ENCODE assay signal across 12 cellular contexts in genomic region chr9:123111977-123112869, GRCh38.
DNase-seq lines count a peak whose midpoint lies in the region; ATAC-seq, FAIRE-seq and TF ChIP-seq lines count a peak whose summit lies in the region.
"Had no signal": no experiment of that assay in that cellular context is flagged by ENCODE, and none has a peak within 500 bp of the region (broad histone marks: within the 10 kb centered on the region; RNA-seq: fewer than 3 reads in every experiment).

No MANE protein-coding gene starts in this region.

- H3K9me3 ChIP-seq in GM12878 (replicated peaks; ENCODE audit: control insufficient read depth, insufficient read depth, low read length), result no peaks in the 10 kb centered on the region
- H3K9me3 ChIP-seq: breast epithelium had no signal

- no peak overlapping the region; the same call in 1 of the 2 replicates for H3K27ac ChIP-seq in GM12878 (ENCODE audit: control insufficient read depth, insufficient read depth)

- H3K9ac ChIP-seq in GM12878 (ENCODE audit: control insufficient read depth, insufficient read depth, low read length), result no peak overlapping the region

- no TSS peak for BruUV-seq in GM12878 (replicated peaks; lab: Mats Ljungman, UMichigan)

- H4K20me1 ChIP-seq in GM12878 (ENCODE audit: control insufficient read depth, insufficient read depth), result no peaks in the 10 kb centered on the region

- no peak for FAIRE-seq in GM12878 (lab: Jason Lieb, UNC)

- SMC1A ChIA-PET in GM12878 (lab: Charles Lee; ENCODE audit: uncharacterized antibody, unreplicated experiment), result interaction anchor here (1.6 kb wide), 1 partner anchor 237 kb away, joined by 4 read pairs; no protein-coding TSS in a partner anchor

- H3K4me1 ChIP-seq in GM12878 (ENCODE audit: control insufficient read depth, insufficient read depth, low read length), result no peaks in the 10 kb centered on the region
- H3K4me1 ChIP-seq: breast epithelium had no signal

- no peaks in the 10 kb centered on the region for H3K79me2 ChIP-seq in GM12878 (ENCODE audit: control insufficient read depth, insufficient read depth, low read length)

- peaks cover 40 to 43% of the 10 kb centered on the region in 2 experiments for H3K36me3 ChIP-seq in GM12878 (ENCODE audit: control insufficient read depth in 2 of 2, insufficient read depth in 2 of 2, low read length in 1 of 2)
- H3K36me3 ChIP-seq: breast epithelium had no signal

- no peak for TF ChIP-seq EP300 in GM12878 (IDR thresholded peaks at IDR 0.05; ENCODE audit: borderline replicate concordance in 1 of 2, control insufficient read depth in 1 of 2, low read depth in 2 of 2, low read length in 2 of 2)

- 83% methylated on average over 39 of the region's 39 CpGs for WGBS in GM12878 (ENCODE audit: insufficient coverage, insufficient replicate concordance, low lambda C conversion rate, missing lambda C conversion rate)

- no peak for TF ChIP-seq RAD21 in GM12878 (IDR thresholded peaks at IDR 0.05; ENCODE audit: insufficient read depth, low read depth, low read length)

- H3K27me3 ChIP-seq in GM12878 (replicated peaks in 1 of 2; ENCODE audit: control insufficient read depth in 2 of 2, insufficient read depth in 2 of 2, low read length in 1 of 2), result no peaks in the 10 kb centered on the region
- H3K27me3 ChIP-seq: breast epithelium had no signal

- H3K4me2 ChIP-seq in GM12878 (ENCODE audit: control insufficient read depth, insufficient read depth), result no peak overlapping the region

- POLR2A ChIA-PET in GM12878 (lab: Charles Lee), result no interaction called here

- no peak overlapping the region for H2AFZ ChIP-seq in GM12878 (ENCODE audit: control insufficient read depth, low read depth, low read length)

- TF ChIP-seq CTCF in GM12878 (IDR thresholded peaks at IDR 0.05 in 2 of 3, conservative IDR thresholded peaks at IDR 0.05 in 1 of 3; ENCODE audit: control insufficient read depth in 2 of 3, extremely low read depth in 1 of 3, insufficient read depth in 1 of 3, low read depth in 3 of 3, low read length in 3 of 3), result no peak

- intact Hi-C loops in Right ventricle myocardium inferior (cut with DNase I), result loop anchor here (10.0 kb wide), 1 partner anchor 233 kb away; no protein-coding TSS in a partner anchor
- intact Hi-C loops in cardiac septum (cut with DNase I), result loop anchor here (10.0 kb wide), 1 partner anchor 233 kb away; no protein-coding TSS in a partner anchor
- intact Hi-C loops in GM12878 (cut with micrococcal nuclease; ENCODE audit: unreplicated experiment), result no loop called here

- no peak overlapping the region for H3K4me3 ChIP-seq in GM12878
- H3K4me3 ChIP-seq: breast epithelium, skin epidermis had no signal

- CTCF ChIA-PET in GM12878 (lab: Yijun Ruan, JAX), result no interaction called here

- DNase-seq in Right ventricle myocardium inferior (ENCODE audit: missing footprints) (no peak), cardiac septum (ENCODE audit: low spot score) (no peak), GM12878 (ENCODE audit: low read depth, low spot score) (no peak), iris pigment epithelial cell (ENCODE audit: low read depth) (peak; percentile 20), ureter (ENCODE audit: low spot score) (peak; percentile 75), D341Med (ENCODE audit: low spot score) (no peak), NCI-H1105 treated with DMSO at 0.1 percent for 48 hours (lab: John Stamatoyannopoulos, UW) (no peak), NCI-H748 (lab: John Stamatoyannopoulos, UW; ENCODE audit: unreplicated experiment) (no peak)
- DNase-seq: Calu3, NCI-H1694 had no signal

- ATAC-seq in Right ventricle myocardium inferior (peak; percentile 26), GM12878 (no peak; the same call in 2 of the 3 replicates)

- peak; percentile 62 for TF ChIP-seq POLR2A in GM12878 (IDR thresholded peaks at IDR 0.05; ENCODE audit: low read depth, low read length)

- RAD21 ChIA-PET in GM12878 (lab: Charles Lee; ENCODE audit: unreplicated experiment), result no interaction called here

- in situ Hi-C loops in GM12878 (cut with MboI), result no loop called here

TF ChIP-seq in GM12878, 131 proteins besides CTCF, POLR2A, EP300 and RAD21:
- TF ChIP-seq E4F1 (IDR thresholded peaks at IDR 0.05; ENCODE audit: borderline replicate concordance, partially characterized antibody), result no peak
- TF ChIP-seq SRF (IDR thresholded peaks at IDR 0.05; ENCODE audit: low read depth in 2 of 2, low read length in 2 of 2), result no peak
- TF ChIP-seq PAX8 (IDR thresholded peaks at IDR 0.05), result no peak
- TF ChIP-seq BCL11A (IDR thresholded peaks at IDR 0.05; ENCODE audit: low read depth, low read length), result no peak

Comparison
In these comparisons a context has a peak if more than half of its experiments do, and no peak if none do; other contexts are left out.
1. DNase-seq: peak in iris pigment epithelial cell (single experiment) and ureter (single experiment); none in Right ventricle myocardium inferior (single experiment), cardiac septum (single experiment), GM12878 (single experiment), D341Med (single experiment), NCI-H1105 treated with DMSO at 0.1 percent for 48 hours (single experiment) and NCI-H748 (single experiment).